1 cellular context compared by ENCODE assay signal in the genomic region with DNA sequence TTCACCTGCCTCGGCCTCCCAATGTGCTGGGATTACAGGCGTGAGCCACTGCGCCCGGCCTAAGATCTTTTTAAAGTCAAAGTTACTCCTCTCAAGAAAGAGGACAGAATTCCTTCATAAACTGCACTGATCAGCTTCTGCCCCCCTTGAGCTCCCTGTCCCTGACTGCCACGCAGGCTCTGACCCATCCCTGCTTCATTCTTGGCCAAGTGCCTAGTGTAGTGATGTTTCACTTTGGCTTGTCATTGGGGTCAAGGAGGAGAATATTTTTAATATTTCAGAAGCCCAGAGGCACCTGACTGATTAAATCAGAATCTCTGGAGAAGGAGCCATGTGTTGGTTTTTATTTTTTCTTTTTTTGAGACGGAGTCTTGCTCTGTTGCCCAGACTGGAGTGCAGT.
TF ChIP-seq lines count a peak whose summit lies in the region.

No MANE protein-coding gene starts in this region.

TF ChIP-seq in K562, 482 proteins besides CTCF, POLR2A, EP300 and RAD21:
- TF ChIP-seq AFF1 (IDR thresholded peaks at IDR 0.05; ENCODE audit: low read depth in 1 of 2, partially characterized antibody in 2 of 2) (no peak), NFIC (IDR thresholded peaks at IDR 0.05) (peak; percentile 85), C11orf30 (IDR thresholded peaks at IDR 0.05; ENCODE audit: low read depth) (peak; percentile 16; the same call in 1 of the 2 replicates), DPF2 (IDR thresholded peaks at IDR 0.05) (0 out of 2 replicates have a peak, but pooled peaks have one; percentile 32)
- TF ChIP-seq, protein P1, sequence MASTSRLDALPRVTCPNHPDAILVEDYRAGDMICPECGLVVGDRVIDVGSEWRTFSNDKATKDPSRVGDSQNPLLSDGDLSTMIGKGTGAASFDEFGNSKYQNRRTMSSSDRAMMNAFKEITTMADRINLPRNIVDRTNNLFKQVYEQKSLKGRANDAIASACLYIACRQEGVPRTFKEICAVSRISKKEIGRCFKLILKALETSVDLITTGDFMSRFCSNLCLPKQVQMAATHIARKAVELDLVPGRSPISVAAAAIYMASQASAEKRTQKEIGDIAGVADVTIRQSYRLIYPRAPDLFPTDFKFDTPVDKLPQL (IDR thresholded peaks at IDR 0.05; ENCODE audit: extremely low read depth, insufficient read length), result no peak
